8 cellular contexts compared by ENCODE assay signal in genomic region chr17:54968954-54969400, GRCh38. TPM values are rescaled to one million over a fixed set of nuclear protein-coding genes. Genes with fewer than 3 reads are reported as not detected.
DNase-seq lines count a peak whose midpoint lies in the region; ATAC-seq, FAIRE-seq and TF ChIP-seq lines count a peak whose summit lies in the region.

No MANE protein-coding gene starts in this region.

- peak; percentile 27 for ATAC-seq in GM21529 (IDR thresholded peaks at IDR 0.05; ENCODE audit: unreplicated experiment)
- ATAC-seq in K562 = peak; percentile 52
- peak; percentile 40 for ATAC-seq in left colon

- POLR2A ChIA-PET in K562 (lab: Yijun Ruan, JAX) = interaction anchor here (0.6 to 1.7 kb wide), 4 partner anchors 17 to 400 kb away, joined by 3 to 5 read pairs (median 3); no protein-coding TSS in a partner anchor

- TF ChIP-seq EP300 in K562 (IDR thresholded peaks at IDR 0.05; ENCODE audit: low read length) = no peak

- intact Hi-C loops in K562 (cut with micrococcal nuclease) (loop anchor here (1.0 kb wide), 1 partner anchor 69 kb away; the partner anchor contains the start of gene TOM1L1), left colon (cut with DNase I, micrococcal nuclease) (no loop called here)

- no peak for TF ChIP-seq CTCF in K562 (IDR thresholded peaks at IDR 0.05 in 2 of 3, conservative IDR thresholded peaks at IDR 0.05 in 1 of 3; ENCODE audit: insufficient read depth in 2 of 3, low read depth in 1 of 3, low read length in 3 of 3)

- peak overlapping the region; percentile 97 for H3K4me2 ChIP-seq in K562 (ENCODE audit: insufficient read depth, low read length)

- DNase-seq in DMS53 (lab: John Stamatoyannopoulos, UW) (peak; percentile 59), DMS53 treated with DMSO at 0.1 percent for 48 hours (lab: John Stamatoyannopoulos, UW; ENCODE audit: unreplicated experiment) (no peak), K562 (ENCODE audit: extremely low read depth in 1 of 4, low spot score in 3 of 4) (peak in 2 of 4 experiments; percentile 25 to 41), left colon (no peak), GM19239 (ENCODE audit: insufficient read length, low spot score) (no peak)

- H3K9me1 ChIP-seq in K562 (ENCODE audit: control insufficient read depth, insufficient read depth, low read length) = no peaks in the 10 kb centered on the region

- no peaks in the 10 kb centered on the region for H3K27me3 ChIP-seq in HUES48 (ENCODE audit: control insufficient read depth, insufficient read depth, low read length)
- no peaks in the 10 kb centered on the region for H3K27me3 ChIP-seq in K562 (ENCODE audit: control insufficient read depth in 2 of 2, insufficient read depth in 2 of 2, low read length in 2 of 2)
- no peaks in the 10 kb centered on the region for H3K27me3 ChIP-seq in subcutaneous abdominal adipose tissue (ENCODE audit: control insufficient read depth in 5 of 5, insufficient read depth in 4 of 5, low read length in 5 of 5)

- H3K9ac ChIP-seq in HUES48 (ENCODE audit: low read depth, low read length) (peak overlapping the region; percentile 92), K562 (ENCODE audit: insufficient read depth in 1 of 2, low read depth in 2 of 2, low read length in 2 of 2) (peak overlapping the region; percentile 86 to 97), subcutaneous abdominal adipose tissue (ENCODE audit: low read length in 5 of 5) (peak overlapping the region; percentile 72 to 97 (median 94))

- BruUV-seq in K562 (replicated peaks; lab: Mats Ljungman, UMichigan) = TSS peak; percentile 61

- FAIRE-seq in K562 (lab: Jason Lieb, UNC) (no peak), GM19239 (lab: Jason Lieb, UNC) (no peak)

- H3K27ac ChIP-seq in HUES48 (ENCODE audit: low read depth, low read length) (peak overlapping the region; percentile 89), K562 (ENCODE audit: extremely low read depth, low read depth, low read length) (peak overlapping the region; percentile 79), subcutaneous abdominal adipose tissue (ENCODE audit: low read depth, low read length) (peak overlapping the region; percentile 73)

- H3K79me2 ChIP-seq in K562 (ENCODE audit: control insufficient read depth, insufficient read depth, low read length) = peaks cover 88% of the 10 kb centered on the region

- TF ChIP-seq RAD21 in K562 (CRISPR knock-in tag; conservative IDR thresholded peaks at IDR 0.05 in 1 of 2, IDR thresholded peaks at IDR 0.05 in 1 of 2) = no peak

- WGBS in K562 (ENCODE audit: insufficient coverage, low coverage, missing lambda C conversion rate) = 2% methylated on average over 18 of the region's 18 CpGs

- no peaks in the 10 kb centered on the region for H4K20me1 ChIP-seq in K562 (replicated peaks; ENCODE audit: control insufficient read depth, insufficient read depth, low read length)

- in situ Hi-C loops in K562 (cut with MboI) = no loop called here

- H3K4me3 ChIP-seq in HUES48 (ENCODE audit: low read depth, low read length) (peak overlapping the region; percentile 90), K562 (peak overlapping the region; percentile 79), subcutaneous abdominal adipose tissue (ENCODE audit: low read depth in 1 of 5, low read length in 5 of 5) (peak overlapping the region; percentile 86 to 99 (median 95))

- H3K9me3 ChIP-seq in HUES48 (ENCODE audit: control insufficient read depth, insufficient read depth, low read length) = no peaks in the 10 kb centered on the region
- no peaks in the 10 kb centered on the region for H3K9me3 ChIP-seq in K562 (replicated peaks; ENCODE audit: control insufficient read depth, insufficient read depth, low read depth, low read length)
- H3K9me3 ChIP-seq in subcutaneous abdominal adipose tissue (ENCODE audit: control insufficient read depth in 5 of 5, low read length in 5 of 5) = no peaks in the 10 kb centered on the region

- peaks cover 5% of the 10 kb centered on the region; the same call in 1 of the 2 replicates for H3K4me1 ChIP-seq in HUES48 (ENCODE audit: control insufficient read depth, insufficient read depth, low read length)
- H3K4me1 ChIP-seq in K562 (replicated peaks in 1 of 2; ENCODE audit: control insufficient read depth in 2 of 2, insufficient read depth in 2 of 2, low read length in 2 of 2) = peaks cover 0 to 21% of the 10 kb centered on the region in 2 experiments
- peaks cover 2 to 29% (median 27%) of the 10 kb centered on the region in 5 donors for H3K4me1 ChIP-seq in subcutaneous abdominal adipose tissue (ENCODE audit: control insufficient read depth in 5 of 5, insufficient read depth in 5 of 5, low read length in 5 of 5)

- no peak for TF ChIP-seq POLR2A in K562 (conservative IDR thresholded peaks at IDR 0.05)

- peak overlapping the region; percentile 98 for H2AFZ ChIP-seq in K562 (ENCODE audit: low read depth, low read length)

- CTCF ChIA-PET in K562 (lab: Yijun Ruan, JAX; ENCODE audit: low intra/inter-chr PET ratio) = interaction anchor here (0.6 kb wide), 1 partner anchor 653 kb away, joined by 3 read pairs; no protein-coding TSS in a partner anchor

- peaks cover 16% of the 10 kb centered on the region for H3K36me3 ChIP-seq in HUES48 (ENCODE audit: control insufficient read depth, insufficient read depth, low read length)
- peaks cover 16% of the 10 kb centered on the region for H3K36me3 ChIP-seq in K562 (ENCODE audit: control insufficient read depth, insufficient read depth, low read length)
- H3K36me3 ChIP-seq in subcutaneous abdominal adipose tissue (ENCODE audit: control insufficient read depth in 5 of 5, insufficient read depth in 5 of 5, low read length in 5 of 5) = peaks cover 3 to 12% (median 4%) of the 10 kb centered on the region in 5 donors

TF ChIP-seq in K562, 482 proteins besides CTCF, POLR2A, EP300 and RAD21 (continues in another document):
- TF ChIP-seq TFAP4 (CRISPR knock-in tag; IDR thresholded peaks at IDR 0.05; ENCODE audit: borderline replicate concordance) (peak; percentile 11; the same call in 1 of the 2 replicates), RCOR1 (IDR thresholded peaks at IDR 0.05; ENCODE audit: borderline replicate concordance in 1 of 2, low read depth in 2 of 2, low read length in 2 of 2) (no peak), SIN3A (IDR thresholded peaks at IDR 0.05; ENCODE audit: borderline replicate concordance in 2 of 2, control insufficient read depth in 1 of 2, low read depth in 2 of 2, low read length in 2 of 2) (peak in 1 of 2 experiments; percentile 72; a peak in 1 of 4 replicates), KAT7 (CRISPR knock-in tag; IDR thresholded peaks at IDR 0.05; ENCODE audit: borderline replicate concordance) (peak; percentile 56; the same call in 1 of the 2 replicates), MTA3 (IDR thresholded peaks at IDR 0.05; ENCODE audit: borderline replicate concordance) (no peak), ZNF12 (CRISPR knock-in tag; IDR thresholded peaks at IDR 0.05) (0 out of 2 replicates have a peak, but pooled peaks have one; percentile 21)

RNA-seq across cellular contexts. Expression of gene STXBP4, which starts 0.4 kb away (rescaled TPM):
- 25.1 and 86.8 TPM in 2 replicates for total RNA-seq in K562 (2011; cell fraction: chromatin; rRNA removed; ENCODE audit: low replicate concordance)
- 8.3 and 8.9 TPM in 2 replicates for total RNA-seq in K562 (2011; cell fraction: nucleolus; rRNA removed)
- total RNA-seq in K562 (2011; cell fraction: nucleoplasm; rRNA removed) = 21.1 and 36.3 TPM in 2 replicates
- total RNA-seq in K562 (2014; rRNA removed) (6.8 and 18.5 TPM in 2 replicates), K562 (2014; rRNA removed; fragmentation: Illumina TruSeq; extraction: Trizol) (23.2 and 25.0 TPM in 2 replicates), K562 (2015; rRNA removed; fragmentation: Illumina TruSeq; extraction: Trizol) (16.9 and 19.4 TPM in 2 replicates), K562 (2021) (15.0 and 16.1 TPM in 2 replicates), left colon (1 to 10 TPM; 5.2 to 6.9 TPM)
- polyA plus RNA-seq in K562 (2011; rRNA removed) (9.5 and 12.2 TPM in 2 replicates), K562 (2014; fragmentation: Illumina TruSeq; extraction: Trizol) (19.5 and 22.3 TPM in 2 replicates), K562 (2014; fragmentation: Nextera tagmentation; extraction: Ambion mirVana) (10 to 100 TPM; 11.6 to 13.9 TPM), K562 (2014; rRNA removed) (12.7 and 19.2 TPM in 2 replicates)
- polyA plus RNA-seq in K562 (2011; cell fraction: cytosol; rRNA removed) = 2.3 and 6.1 TPM in 2 replicates
- polyA plus RNA-seq in K562 (2011; cell fraction: nucleus; rRNA removed) = 7.4 and 13.9 TPM in 2 replicates
- 4.4 and 14.0 TPM in 2 replicates for polyA plus RNA-seq in K562 (2012)
- polyA minus RNA-seq in K562 (2011; rRNA and poly(A)+ RNA removed) = 28.5 and 32.0 TPM in 2 replicates
- 4.8 and 9.3 TPM in 2 replicates for polyA minus RNA-seq in K562 (2011; cell fraction: cytosol; rRNA and poly(A)+ RNA removed)
- 22.6 and 45.3 TPM in 2 replicates for polyA minus RNA-seq in K562 (2011; cell fraction: nucleus; rRNA and poly(A)+ RNA removed)

RNA-seq across cellular contexts. Expression of gene COX11, which starts 0.5 kb away (rescaled TPM):
- total RNA-seq in K562 (2011; cell fraction: chromatin; rRNA removed; ENCODE audit: low replicate concordance) = 25.8 and 43.8 TPM in 2 replicates
- 24.8 and 30.4 TPM in 2 replicates for total RNA-seq in K562 (2011; cell fraction: nucleolus; rRNA removed)
- total RNA-seq in K562 (2011; cell fraction: nucleoplasm; rRNA removed) = 38.2 and 60.7 TPM in 2 replicates
- total RNA-seq in K562 (2014; rRNA removed) = 78.9 and 112 TPM in 2 replicates
- 24.9 and 30.0 TPM in 2 replicates for total RNA-seq in K562 (2014; rRNA removed; fragmentation: Illumina TruSeq; extraction: Trizol)
- 30.7 and 33.9 TPM in 2 replicates for total RNA-seq in K562 (2015; rRNA removed; fragmentation: Illumina TruSeq; extraction: Trizol)
- total RNA-seq in K562 (2021) = 47.3 and 50.0 TPM in 2 replicates
- 33.3 and 38.1 TPM in 2 replicates for polyA plus RNA-seq in K562 (2011; rRNA removed)
- polyA plus RNA-seq in K562 (2011; cell fraction: cytosol; rRNA removed) = 28.9 and 53.3 TPM in 2 replicates
- polyA plus RNA-seq in K562 (2011; cell fraction: nucleus; rRNA removed) = 49.8 and 50.2 TPM in 2 replicates
- polyA plus RNA-seq in K562 (2012) = 35.9 and 42.5 TPM in 2 replicates
- polyA plus RNA-seq in K562 (2014; fragmentation: Illumina TruSeq; extraction: Trizol) = 21.5 and 41.0 TPM in 2 replicates
- 10 to 100 TPM; 18.5 to 18.8 TPM for polyA plus RNA-seq in K562 (2014; fragmentation: Nextera tagmentation; extraction: Ambion mirVana)
- 69.2 and 79.1 TPM in 2 replicates for polyA plus RNA-seq in K562 (2014; rRNA removed)
- polyA minus RNA-seq in K562 (2011; rRNA and poly(A)+ RNA removed) = 24.1 and 35.3 TPM in 2 replicates
- polyA minus RNA-seq in K562 (2011; cell fraction: cytosol; rRNA and poly(A)+ RNA removed) = 28.4 and 35.2 TPM in 2 replicates
- 28.8 and 41.7 TPM in 2 replicates for polyA minus RNA-seq in K562 (2011; cell fraction: nucleus; rRNA and poly(A)+ RNA removed)
- 10 to 100 TPM; 43.6 to 65.7 TPM for total RNA-seq in left colon
